35 cellular contexts compared by ENCODE assay signal in genomic region chr12:106745181-106745745, GRCh38.
"Had no signal": no experiment of that assay in that cellular context is flagged by ENCODE, and none has a peak within 500 bp of the region (broad histone marks: within the 10 kb centered on the region; RNA-seq: fewer than 3 reads in every experiment).

No MANE protein-coding gene starts in this region.

- DNase-seq: Karpas-422, Kasumi-1, MG63, MM.1S, MV-4-11, NCI-H1048, NCI-H1092, NCI-H1092 treated with DMSO at 0.1 percent for 48 hours, NCI-H1105, NCI-H1105 treated with DMSO at 0.1 percent for 48 hours, NCI-H1417, NCI-H1417 treated with DMSO at 0.1 percent for 48 hours, NCI-H1436, NCI-H1436 treated with DMSO at 0.1 percent for 48 hours, NCI-H146, NCI-H1694, NCI-H1694 treated with DMSO at 0.1 percent for 48 hours, NCI-H187, NCI-H187 treated with DMSO at 0.1 percent for 48 hours, NCI-H1930, NCI-H2029, NCI-H2029 treated with DMSO at 0.1 percent for 48 hours, NCI-H2081, NCI-H2081 treated with DMSO at 0.1 percent for 48 hours, NCI-H2107, NCI-H2171, NCI-H2171 treated with DMSO at 0.1 percent for 48 hours, NCI-H2227 treated with DMSO at 0.1 percent for 48 hours, NCI-H226, NCI-H345, NCI-H446, NCI-H446 treated with DMSO at 0.1 percent for 48 hours, NCI-H510A, NCI-H510A treated with DMSO at 0.1 percent for 48 hours, NCI-H524 had no signal

- H3K36me3 ChIP-seq: MG63 had no signal

- H3K9me3 ChIP-seq: MG63 had no signal

- H3K4me3 ChIP-seq: MG63 had no signal
